ENCODE assay signal across 8 cellular contexts in genomic region chr19:42075364-42075615, GRCh38. TPM values are rescaled to one million over a fixed set of nuclear protein-coding genes. Genes with fewer than 3 reads are reported as not detected.
DNase-seq lines count a peak whose midpoint lies in the region; ATAC-seq and TF ChIP-seq lines count a peak whose summit lies in the region.

No MANE protein-coding gene starts in this region.

- H3K4me3 ChIP-seq in WI38 (ENCODE audit: low read depth, low read length): peak overlapping the region; percentile 76
- peak overlapping the region; percentile 88 for H3K4me3 ChIP-seq in skeletal muscle satellite cell (ENCODE audit: low read length)

- intact Hi-C loops in activated CD4-positive, alpha-beta T cell treated with anti-CD3 and anti-CD28 coated beads, Interleukin-2, amount 10 ng/mL, durations not matched to agents 24 days and 14 days (cut with micrococcal nuclease): no loop called here

- peaks cover 20% of the 10 kb centered on the region for H3K36me3 ChIP-seq in skeletal muscle satellite cell (ENCODE audit: insufficient read depth, low read length)

- H3K4me1 ChIP-seq in skeletal muscle satellite cell (ENCODE audit: control insufficient read depth, insufficient read depth, low read length): peaks cover 33% of the 10 kb centered on the region

- H3K27ac Mint-ChIP-seq in activated CD4-positive, alpha-beta T cell treated with anti-CD3 and anti-CD28 coated beads, Interleukin-2, amount 10 ng/mL, durations not matched to agents 24 days and 14 days: peak overlapping the region; percentile 100

- TF ChIP-seq CTCF in WI38 (IDR thresholded peaks at IDR 0.05; ENCODE audit: low read depth, low read length): no peak

- peaks cover 29% of the 10 kb centered on the region for H3K36me3 Mint-ChIP-seq in activated CD4-positive, alpha-beta T cell treated with anti-CD3 and anti-CD28 coated beads, Interleukin-2, amount 10 ng/mL, durations not matched to agents 24 days and 14 days (ENCODE audit: low read depth)

- DNase-seq in activated CD4-positive, alpha-beta T cell treated with anti-CD3 and anti-CD28 coated beads, Interleukin-2, amount 10 ng/mL, durations not matched to agents 24 days and 14 days: no peak
- no peak for DNase-seq in activated CD4-positive, alpha-beta T cell treated with anti-CD3 and anti-CD28 coated beads, Interleukin-2, amount 50 U/mL, for 4 hours
- DNase-seq in germinal center (ENCODE audit: low spot score): peak; percentile 40
- DNase-seq in SIG-M5 treated with dmso at 0.1 percent for 504 hours (lab: John Stamatoyannopoulos, UW; ENCODE audit: unreplicated experiment): no peak

- H3K4me2 ChIP-seq in skeletal muscle satellite cell (ENCODE audit: low read length): peak overlapping the region; percentile 92

- peak overlapping the region; percentile 92 for H3K9ac ChIP-seq in skeletal muscle satellite cell (ENCODE audit: low read depth, low read length)

- ATAC-seq in GM19395 (IDR thresholded peaks at IDR 0.05; ENCODE audit: unreplicated experiment) (no peak), GM21825 (IDR thresholded peaks at IDR 0.05; ENCODE audit: unreplicated experiment) (no peak)

- peaks cover 7% of the 10 kb centered on the region for H3K27me3 ChIP-seq in skeletal muscle satellite cell (ENCODE audit: control insufficient read depth, insufficient read depth, low read length)

- H3K9me3 ChIP-seq in skeletal muscle satellite cell (replicated peaks; ENCODE audit: low read length): no peaks in the 10 kb centered on the region

- no peaks in the 10 kb centered on the region for H3K9me3 Mint-ChIP-seq in activated CD4-positive, alpha-beta T cell treated with anti-CD3 and anti-CD28 coated beads, Interleukin-2, amount 10 ng/mL, durations not matched to agents 24 days and 14 days

- H3K27me3 Mint-ChIP-seq in activated CD4-positive, alpha-beta T cell treated with anti-CD3 and anti-CD28 coated beads, Interleukin-2, amount 10 ng/mL, durations not matched to agents 24 days and 14 days: peaks cover 6% of the 10 kb centered on the region

- H3K4me1 Mint-ChIP-seq in activated CD4-positive, alpha-beta T cell treated with anti-CD3 and anti-CD28 coated beads, Interleukin-2, amount 10 ng/mL, durations not matched to agents 24 days and 14 days: peaks cover 36% of the 10 kb centered on the region

- H3K4me3 Mint-ChIP-seq in activated CD4-positive, alpha-beta T cell treated with anti-CD3 and anti-CD28 coated beads, Interleukin-2, amount 10 ng/mL, durations not matched to agents 24 days and 14 days: peak overlapping the region; percentile 99

RNA-seq across cellular contexts. Expression of gene ZNF574, which starts 0.7 kb away (rescaled TPM):
- 16.7 and 18.5 TPM in 2 replicates for total RNA-seq in activated CD4-positive, alpha-beta T cell treated with anti-CD3 and anti-CD28 coated beads, Interleukin-2, amount 10 ng/mL, durations not matched to agents 24 days and 14 days
- 16.7 and 19.9 TPM in 2 replicates for total RNA-seq in skeletal muscle satellite cell (2012; rRNA removed)

RNA-seq across cellular contexts. Expression of gene GRIK5, which starts 5.3 kb away (rescaled TPM):
- 3.9 and 4.9 TPM in 2 replicates for total RNA-seq in activated CD4-positive, alpha-beta T cell treated with anti-CD3 and anti-CD28 coated beads, Interleukin-2, amount 10 ng/mL, durations not matched to agents 24 days and 14 days
- total RNA-seq in skeletal muscle satellite cell (2012; rRNA removed): under 0.01 TPM in 2 replicates

RNA-seq across cellular contexts. Expression of gene POU2F2, which starts 57.0 kb away (rescaled TPM):
- 71.5 and 72.0 TPM in 2 replicates for total RNA-seq in activated CD4-positive, alpha-beta T cell treated with anti-CD3 and anti-CD28 coated beads, Interleukin-2, amount 10 ng/mL, durations not matched to agents 24 days and 14 days
- under 0.01 and 0.51 TPM in 2 replicates for total RNA-seq in skeletal muscle satellite cell (2012; rRNA removed)
